In genomic region chr6:44603044-44603686, GRCh38 we compare ENCODE assay signal across 1 cellular context.
TF ChIP-seq lines count a peak whose summit lies in the region.

No MANE protein-coding gene starts in this region.

TF ChIP-seq in HepG2, 621 proteins besides CTCF, POLR2A, EP300 and RAD21 (continued from another document):
- no peak for TF ChIP-seq ZNF10 (CRISPR knock-in tag; IDR thresholded peaks at IDR 0.05; ENCODE audit: borderline replicate concordance, low read depth)
